In genomic region chr1:108828074-108828961, GRCh38 we compare ENCODE assay signal across 8 cellular contexts. TPM values are rescaled to one million over a fixed set of nuclear protein-coding genes. Genes with fewer than 3 reads are reported as not detected.
A peak's percentile ranks its signal among the peaks of the same experiment; 100 is the strongest.
DNase-seq lines count a peak whose midpoint lies in the region; ATAC-seq and TF ChIP-seq lines count a peak whose summit lies in the region.

No MANE protein-coding gene starts in this region.

- intact Hi-C loops in ascending aorta (cut with DNase I) (loop anchor here (1.0 to 2.0 kb wide), 2 partner anchors 48 to 70 kb away; partner anchors contain the start of gene GPSM2), right cardiac atrium (cut with DNase I) (loop anchor here in 3 of 4 donors (2.0 to 5.0 kb wide), 3 partner anchors 54 to 69 kb away; no protein-coding TSS in a partner anchor)

- H3K4me1 ChIP-seq in ascending aorta (peaks cover 0 to 26% of the 10 kb centered on the region in 2 donors), right cardiac atrium (ENCODE audit: control insufficient read depth, insufficient read depth, low read length) (peaks cover 11% of the 10 kb centered on the region)

- no peak overlapping the region for H3K27ac Mint-ChIP-seq in T-helper 17 cell

- H3K27me3 Mint-ChIP-seq in T-helper 17 cell, result peaks cover 2% of the 10 kb centered on the region

- no peaks in the 10 kb centered on the region for H3K36me3 ChIP-seq in ascending aorta

- peak overlapping the region; percentile 79 to 88 for H3K27ac ChIP-seq in ascending aorta
- H3K27ac ChIP-seq in right cardiac atrium (ENCODE audit: low read length), result peak overlapping the region; percentile 49

- peak; percentile 73 for DNase-seq in ACHN
- peak; percentile 36 for DNase-seq in NCI-H128 (lab: John Stamatoyannopoulos, UW; ENCODE audit: unreplicated experiment)
- DNase-seq in T-helper 17 cell, result peak; percentile 54 to 60 (median 56)
- peak in 1 of 2 donors; percentile 90 for DNase-seq in ascending aorta (ENCODE audit: low spot score in 2 of 2)
- peak; percentile 75 to 89 (median 84) for DNase-seq in right cardiac atrium
- DNase-seq in retinal pigment epithelial cell (ENCODE audit: low read depth), result no peak

- in situ Hi-C loops in ACHN (cut with HindIII; ENCODE audit: low pct_ligation_motif_present, low pct_unique_long_range_greater_than_20kb, low sequenced_read_pairs), result no loop called here

- 21% methylated on average over 12 of the region's 12 CpGs for WGBS in right cardiac atrium

- H3K36me3 Mint-ChIP-seq in T-helper 17 cell (ENCODE audit: low read depth), result no peaks in the 10 kb centered on the region

- peaks cover 3% of the 10 kb centered on the region for H3K4me1 Mint-ChIP-seq in T-helper 17 cell

- no peaks in the 10 kb centered on the region for H3K9me3 ChIP-seq in T-helper 17 cell (ENCODE audit: control insufficient read depth, low read length, poor library complexity, severe bottlenecking)
- H3K9me3 ChIP-seq in ascending aorta, result no peaks in the 10 kb centered on the region
- no peaks in the 10 kb centered on the region for H3K9me3 ChIP-seq in right cardiac atrium (ENCODE audit: control insufficient read depth, low read length)

- TF ChIP-seq CTCF in ascending aorta (IDR thresholded peaks at IDR 0.05), result peak; percentile 70 to 82 (median 70)
- peak; percentile 53 for TF ChIP-seq CTCF in retinal pigment epithelial cell (conservative IDR thresholded peaks at IDR 0.05; ENCODE audit: low read depth, low read length)

- H3K4me3 Mint-ChIP-seq in T-helper 17 cell, result no peak overlapping the region

- ATAC-seq in GM19043 (IDR thresholded peaks at IDR 0.05; ENCODE audit: low read depth, unreplicated experiment) (peak; percentile 77), T-helper 17 cell (peak; percentile 65), right cardiac atrium (peak; percentile 81 to 91), HG03565 (IDR thresholded peaks at IDR 0.05; ENCODE audit: unreplicated experiment) (no peak)

- H3K27me3 ChIP-seq in ascending aorta (no peaks in the 10 kb centered on the region), right cardiac atrium (ENCODE audit: control insufficient read depth, insufficient read depth) (no peaks in the 10 kb centered on the region)

- H3K4me3 ChIP-seq in ascending aorta (peak overlapping the region in 1 of 2 donors; percentile 28), right cardiac atrium (ENCODE audit: low read length) (no peak overlapping the region), retinal pigment epithelial cell (ENCODE audit: low read length) (no peak overlapping the region)

RNA-seq across cellular contexts. Expression of gene AKNAD1, which starts 28.6 kb away (rescaled TPM):
- total RNA-seq in T-helper 17 cell (not detected), ascending aorta (not detected), right cardiac atrium (not detected)
- not detected for polyA plus RNA-seq in right cardiac atrium

RNA-seq across cellular contexts. Expression of gene GPSM2, which starts 48.5 kb away (rescaled TPM):
- total RNA-seq in T-helper 17 cell (1 to 10 TPM in 1 of 2 donors, under 1 TPM in 1; 0.75 to 1.5 TPM), ascending aorta (45.1 TPM), right cardiac atrium (10 to 100 TPM in 3 of 4 donors, 1 to 10 TPM in 1; 6.3 to 14.5 (median 10.9) TPM)
- 4.5 TPM for polyA plus RNA-seq in right cardiac atrium
